Comparison of ENCODE assay signal across 10 cellular contexts in genomic region chr4:37762294-37763163, GRCh38.
DNase-seq lines count a peak whose midpoint lies in the region; ATAC-seq and TF ChIP-seq lines count a peak whose summit lies in the region.
"Had no signal": no experiment of that assay in that cellular context is flagged by ENCODE, and none has a peak within 500 bp of the region (broad histone marks: within the 10 kb centered on the region; RNA-seq: fewer than 3 reads in every experiment).

No MANE protein-coding gene starts in this region.

- CTCF ChIA-PET in activated CD8-positive, alpha-beta T cell treated with anti-CD3 and anti-CD28 coated beads for 36 hours (lab: Charles Lee), result no interaction called here

- H3K27me3 Mint-ChIP-seq in activated CD8-positive, alpha-beta T cell treated with anti-CD3 and anti-CD28 coated beads for 36 hours, result no peaks in the 10 kb centered on the region
- H3K27me3 Mint-ChIP-seq: naive B cell had no signal

- peaks cover 24% of the 10 kb centered on the region for H3K4me1 Mint-ChIP-seq in activated CD8-positive, alpha-beta T cell treated with anti-CD3 and anti-CD28 coated beads for 36 hours (ENCODE audit: low read depth)

- no peak for TF ChIP-seq CTCF in activated CD8-positive, alpha-beta T cell treated with anti-CD3 and anti-CD28 coated beads for 36 hours (IDR thresholded peaks at IDR 0.05)

- DNase-seq in EH (ENCODE audit: low read depth) (peak; percentile 39), HT-29 (ENCODE audit: low spot score) (peak; percentile 33), lung microvascular endothelial cell (ENCODE audit: low read depth in 2 of 2) (peak; percentile 24 to 39), medulla oblongata (ENCODE audit: extremely low spot score) (no peak), NCI-H2196 (lab: John Stamatoyannopoulos, UW; ENCODE audit: unreplicated experiment) (no peak), SK-N-DZ (ENCODE audit: low spot score) (no peak)
- DNase-seq in activated CD8-positive, alpha-beta T cell treated with anti-CD3 and anti-CD28 coated beads for 36 hours, result peak; percentile 35
- DNase-seq: activated effector memory CD4-positive, alpha-beta T cell treated with Interleukin-2 at 50 U/mL for 16 hours; naive B cell had no signal

- H3K9me3 Mint-ChIP-seq in activated CD8-positive, alpha-beta T cell treated with anti-CD3 and anti-CD28 coated beads for 36 hours, result no peaks in the 10 kb centered on the region
- H3K9me3 Mint-ChIP-seq: naive B cell had no signal

- no peak overlapping the region for H3K4me3 Mint-ChIP-seq in activated CD8-positive, alpha-beta T cell treated with anti-CD3 and anti-CD28 coated beads for 36 hours
- H3K4me3 Mint-ChIP-seq: naive B cell had no signal

- POLR2A ChIA-PET in activated CD8-positive, alpha-beta T cell treated with anti-CD3 and anti-CD28 coated beads for 36 hours (lab: Charles Lee), result no interaction called here

- ATAC-seq in activated CD8-positive, alpha-beta T cell treated with anti-CD3 and anti-CD28 coated beads for 36 hours, result no peak
- no peak for ATAC-seq in HG03159 (IDR thresholded peaks at IDR 0.05; ENCODE audit: unreplicated experiment)

- no peaks in the 10 kb centered on the region for H3K36me3 Mint-ChIP-seq in activated CD8-positive, alpha-beta T cell treated with anti-CD3 and anti-CD28 coated beads for 36 hours (ENCODE audit: low read depth)
- H3K36me3 Mint-ChIP-seq: naive B cell had no signal

- intact Hi-C loops in activated CD8-positive, alpha-beta T cell treated with anti-CD3 and anti-CD28 coated beads for 36 hours (cut with micrococcal nuclease), result no loop called here

- no peak overlapping the region for H3K27ac Mint-ChIP-seq in activated CD8-positive, alpha-beta T cell treated with anti-CD3 and anti-CD28 coated beads for 36 hours

Comparison
In these comparisons a context has a peak if more than half of its experiments do, and no peak if none do; other contexts are left out.
1. DNase-seq: peak in EH (single experiment), HT-29 (single experiment), activated CD8-positive, alpha-beta T cell treated with anti-CD3 and anti-CD28 coated beads for 36 hours (single experiment) and lung microvascular endothelial cell (2 of 2); none in medulla oblongata (single experiment), NCI-H2196 (single experiment) and SK-N-DZ (single experiment).